In the genomic region with DNA sequence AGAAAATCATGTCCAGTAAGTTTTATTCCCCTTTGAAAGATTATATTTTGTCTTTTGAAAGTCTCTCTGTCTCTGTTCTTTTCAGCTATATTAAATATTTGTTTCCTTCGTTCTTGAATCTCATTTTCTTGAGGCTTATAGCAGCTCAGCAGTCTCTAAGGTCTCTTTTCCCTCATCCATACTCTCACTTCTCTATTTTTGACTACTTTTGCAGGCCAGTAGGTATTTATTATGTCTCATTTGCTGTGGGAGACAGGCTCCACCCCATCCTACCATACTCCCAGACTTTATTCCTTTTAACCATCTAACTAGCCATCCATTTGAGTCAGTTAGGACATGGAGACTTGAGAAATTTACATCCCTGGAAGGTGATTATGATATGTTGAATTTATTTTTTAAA, we compare ENCODE assay signal across 15 cellular contexts.
DNase-seq lines count a peak whose midpoint lies in the region; ATAC-seq and TF ChIP-seq lines count a peak whose summit lies in the region.
"Had no signal": no experiment of that assay in that cellular context is flagged by ENCODE, and none has a peak within 500 bp of the region (broad histone marks: within the 10 kb centered on the region; RNA-seq: fewer than 3 reads in every experiment).

No MANE protein-coding gene starts in this region.

- in situ Hi-C loops in IMR-90 (cut with MboI; ENCODE audit: low sequenced_read_pairs): no loop called here

- no peaks in the 10 kb centered on the region for H3K36me3 Mint-ChIP-seq in activated B cell treated with CpG ODN at 0.5 μM for 24 hours (ENCODE audit: low read depth)
- no peaks in the 10 kb centered on the region for H3K36me3 Mint-ChIP-seq in activated naive CD4-positive, alpha-beta T cell treated with anti-CD3 and anti-CD28 coated beads for 36 hours (ENCODE audit: low read depth)
- H3K36me3 Mint-ChIP-seq: CD4-positive, alpha-beta memory T cell had no signal

- WGBS in IMR-90 (ENCODE audit: extremely low coverage in 2 of 2, insufficient read length in 1 of 2), 2 experiments: no CpG with 5 or more reads among the region's 1 CpG

- H3K23ac ChIP-seq in IMR-90 (ENCODE audit: low read depth, low read length): peak overlapping the region; percentile 99; the same call in 1 of the 2 replicates

- peak overlapping the region; percentile 77 to 96; a peak in 3 of 4 replicates for H4K8ac ChIP-seq in IMR-90 (ENCODE audit: low read depth in 2 of 2, low read length in 2 of 2)

- H4K20me1 ChIP-seq in IMR-90 (ENCODE audit: insufficient read depth, low read length): no peaks in the 10 kb centered on the region

- DNase-seq in IMR-90 (no peak), activated B cell treated with CpG ODN at 0.5 μM for 24 hours (no peak), lower lobe of right lung (no peak), NCI-H146 (lab: John Stamatoyannopoulos, UW) (no peak), foreskin melanocyte (no peak), Ammon's horn (ENCODE audit: low spot score) (no peak)
- DNase-seq in activated naive CD4-positive, alpha-beta T cell treated with anti-CD3 and anti-CD28 coated beads for 36 hours: no peak
- DNase-seq: activated CD4-positive, alpha-beta memory T cell treated with anti-CD3 and anti-CD28 coated beads for 36 hours; activated naive CD4-positive, alpha-beta T cell treated with Interleukin-2 at 50 U/mL for 16 hours; CD4-positive, alpha-beta memory T cell; glutamatergic neuron; NCI-H1092 treated with DMSO at 0.1 percent for 48 hours; NCI-H510A treated with DMSO at 0.1 percent for 48 hours; retina had no signal

- H2AK5ac ChIP-seq in IMR-90 (ENCODE audit: low read depth, low read length): peak overlapping the region; percentile 82; the same call in 1 of the 2 replicates

- H3K18ac ChIP-seq in IMR-90 (ENCODE audit: low read depth, low read length): peak overlapping the region; percentile 94

- ATAC-seq in IMR-90 (ENCODE audit: low read depth): no peak
- no peak for ATAC-seq in activated B cell treated with CpG ODN at 0.5 μM for 24 hours (ENCODE audit: low read depth)
- no peak for ATAC-seq in lower lobe of right lung

- peak overlapping the region; percentile 90 for H3K27ac ChIP-seq in IMR-90 (ENCODE audit: insufficient read depth, low read length)
- H3K27ac ChIP-seq in lower lobe of right lung: peak overlapping the region; percentile 82
- H3K27ac ChIP-seq in subcutaneous abdominal adipose tissue (ENCODE audit: low read depth, low read length): peak overlapping the region; percentile 94

- peak overlapping the region; percentile 100 for H2BK20ac ChIP-seq in IMR-90 (ENCODE audit: low read depth, low read length)

- peak overlapping the region; percentile 98 for H2BK120ac ChIP-seq in IMR-90 (ENCODE audit: low read depth, low read length)

- no peak overlapping the region for H3K4me2 ChIP-seq in IMR-90 (ENCODE audit: low read depth, low read length)

- no TSS peak for BruUV-seq in IMR-90 (replicated peaks; lab: Mats Ljungman, UMichigan)

- H3K4me1 ChIP-seq in IMR-90 (ENCODE audit: control insufficient read depth, insufficient read depth, low read length) (peaks cover 30% of the 10 kb centered on the region), lower lobe of right lung (peaks cover 55% of the 10 kb centered on the region), subcutaneous abdominal adipose tissue (ENCODE audit: control insufficient read depth in 5 of 5, insufficient read depth in 5 of 5, low read length in 5 of 5) (peaks cover 14 to 70% (median 53%) of the 10 kb centered on the region in 5 donors)

- TF ChIP-seq POLR2A in IMR-90 (IDR thresholded peaks at IDR 0.05; ENCODE audit: low read depth, low read length): no peak

- peaks cover 1% of the 10 kb centered on the region; the same call in 1 of the 2 replicates for H3K27me3 ChIP-seq in IMR-90 (ENCODE audit: control insufficient read depth, insufficient read depth, low read length)
- H3K27me3 ChIP-seq in lower lobe of right lung (ENCODE audit: low read depth): no peaks in the 10 kb centered on the region
- H3K27me3 ChIP-seq in subcutaneous abdominal adipose tissue (ENCODE audit: control insufficient read depth in 5 of 5, insufficient read depth in 4 of 5, low read length in 5 of 5): no peaks in the 10 kb centered on the region

- no peak overlapping the region for H2AK9ac ChIP-seq in IMR-90 (replicated peaks; ENCODE audit: low read depth, low read length, poor library complexity)

- H3K36me3 ChIP-seq in IMR-90 (ENCODE audit: control insufficient read depth, insufficient read depth, low read length) (no peaks in the 10 kb centered on the region), lower lobe of right lung (no peaks in the 10 kb centered on the region), subcutaneous abdominal adipose tissue (ENCODE audit: control insufficient read depth in 5 of 5, insufficient read depth in 5 of 5, low read length in 5 of 5) (no peaks in the 10 kb centered on the region)

- H3K4me1 Mint-ChIP-seq in activated B cell treated with CpG ODN at 0.5 μM for 24 hours: peaks cover 87% of the 10 kb centered on the region
- H3K4me1 Mint-ChIP-seq in activated naive CD4-positive, alpha-beta T cell treated with anti-CD3 and anti-CD28 coated beads for 36 hours (ENCODE audit: low read depth): peaks cover 10% of the 10 kb centered on the region

- dilution Hi-C loops in IMR-90 (cut with HindIII; ENCODE audit: low sequenced_read_pairs, unreplicated experiment): no loop called here

- H3K27me3 Mint-ChIP-seq in activated B cell treated with CpG ODN at 0.5 μM for 24 hours: no peaks in the 10 kb centered on the region
- no peaks in the 10 kb centered on the region for H3K27me3 Mint-ChIP-seq in activated naive CD4-positive, alpha-beta T cell treated with anti-CD3 and anti-CD28 coated beads for 36 hours (ENCODE audit: low read depth)
- H3K27me3 Mint-ChIP-seq: activated CD4-positive, alpha-beta memory T cell treated with anti-CD3 and anti-CD28 coated beads for 36 hours; CD4-positive, alpha-beta memory T cell had no signal

- CTCF ChIA-PET in IMR-90 (lab: Yijun Ruan, JAX) (interaction anchor here (0.6 to 1.9 kb wide), 2 partner anchors 148 to 211 kb away, joined by 3 to 7 read pairs; no protein-coding TSS in a partner anchor), activated B cell treated with CpG ODN at 0.5 μM for 24 hours (lab: Charles Lee) (interaction anchor here (2.8 kb wide), 1 partner anchor 26 kb away, joined by 12 read pairs; no protein-coding TSS in a partner anchor)
- CTCF ChIA-PET in activated naive CD4-positive, alpha-beta T cell treated with anti-CD3 and anti-CD28 coated beads for 36 hours (lab: Charles Lee): interaction anchor here (1.1 kb wide), 1 partner anchor 183 kb away, joined by 3 read pairs; no protein-coding TSS in a partner anchor

- H3K9ac ChIP-seq in IMR-90 (ENCODE audit: low read depth, low read length) (peak overlapping the region; percentile 35; the same call in 1 of the 2 replicates), subcutaneous abdominal adipose tissue (ENCODE audit: low read length in 5 of 5) (peak overlapping the region in 4 of 5 donors; percentile 2 to 94 (median 52))

- no peak overlapping the region for H2AFZ ChIP-seq in IMR-90 (replicated peaks; ENCODE audit: low read length, poor library complexity)

- H3K79me1 ChIP-seq in IMR-90 (ENCODE audit: low read depth in 1 of 2, low read length in 2 of 2): peaks cover 0 to 6% of the 10 kb centered on the region in 2 experiments; a peak in 3 of 4 replicates

- H3K9me3 Mint-ChIP-seq in activated B cell treated with CpG ODN at 0.5 μM for 24 hours: peaks cover 2% of the 10 kb centered on the region
- no peaks in the 10 kb centered on the region for H3K9me3 Mint-ChIP-seq in activated naive CD4-positive, alpha-beta T cell treated with anti-CD3 and anti-CD28 coated beads for 36 hours
- H3K9me3 Mint-ChIP-seq: activated CD4-positive, alpha-beta memory T cell treated with anti-CD3 and anti-CD28 coated beads for 36 hours; CD4-positive, alpha-beta memory T cell had no signal

- H3K14ac ChIP-seq in IMR-90 (replicated peaks; ENCODE audit: low read depth, low read length): peak overlapping the region; percentile 77; the same call in 1 of the 2 replicates

- TF ChIP-seq RAD21 in IMR-90 (IDR thresholded peaks at IDR 0.05; ENCODE audit: low read length): no peak

- no peak overlapping the region for H3K4me3 ChIP-seq in IMR-90 (ENCODE audit: insufficient read depth, low read depth, low read length)
- H3K4me3 ChIP-seq in lower lobe of right lung: no peak overlapping the region
- no peak overlapping the region for H3K4me3 ChIP-seq in subcutaneous abdominal adipose tissue (ENCODE audit: low read depth in 1 of 5, low read length in 5 of 5)

- peak overlapping the region; percentile 87 for H3K56ac ChIP-seq in IMR-90 (ENCODE audit: extremely low read depth, insufficient read depth, low read length)

- H3K4ac ChIP-seq in IMR-90 (ENCODE audit: low read depth, low read length): peak overlapping the region; percentile 97; the same call in 1 of the 2 replicates

- H3K9me1 ChIP-seq in IMR-90 (ENCODE audit: insufficient read depth, low read length): peaks cover 8% of the 10 kb centered on the region

- no peak for TF ChIP-seq CTCF in IMR-90 (conservative IDR thresholded peaks at IDR 0.05; ENCODE audit: low read depth, low read length)
- TF ChIP-seq CTCF in activated B cell treated with CpG ODN at 0.5 μM for 24 hours (IDR thresholded peaks at IDR 0.05): no peak
- no peak for TF ChIP-seq CTCF in lower lobe of right lung (IDR thresholded peaks at IDR 0.05)

- H3K27ac Mint-ChIP-seq in activated B cell treated with CpG ODN at 0.5 μM for 24 hours: peak overlapping the region; percentile 97
- H3K27ac Mint-ChIP-seq in activated naive CD4-positive, alpha-beta T cell treated with anti-CD3 and anti-CD28 coated beads for 36 hours: no peak overlapping the region
- H3K27ac Mint-ChIP-seq: activated CD4-positive, alpha-beta memory T cell treated with anti-CD3 and anti-CD28 coated beads for 36 hours had no signal

- peak overlapping the region; percentile 95 for H4K91ac ChIP-seq in IMR-90 (ENCODE audit: insufficient read depth, low read depth, low read length)

- intact Hi-C loops in IMR-90 (cut with micrococcal nuclease): loop anchor here (5.0 kb wide), 1 partner anchor 91 kb away; no protein-coding TSS in a partner anchor
- intact Hi-C loops in activated B cell treated with CpG ODN at 0.5 μM for 24 hours (cut with micrococcal nuclease): loop anchor here (5.0 to 10.0 kb wide), 6 partner anchors 41 to 1682 kb away; partner anchors contain the start of genes CEP97, PCNP, SENP7 and TFG
- intact Hi-C loops in lower lobe of right lung (cut with DNase I): no loop called here
- intact Hi-C loops in activated naive CD4-positive, alpha-beta T cell treated with anti-CD3 and anti-CD28 coated beads for 36 hours (cut with micrococcal nuclease): no loop called here

- POLR2A ChIA-PET in IMR-90 (lab: Charles Lee; ENCODE audit: unreplicated experiment): interaction anchor here (1.6 kb wide), 1 partner anchor 168 kb away, joined by 4 read pairs; no protein-coding TSS in a partner anchor
- POLR2A ChIA-PET in activated B cell treated with CpG ODN at 0.5 μM for 24 hours (lab: Charles Lee): interaction anchor here (1.1 kb wide), 1 partner anchor 217 kb away, joined by 3 read pairs; the partner anchor contains the start of gene TBC1D23

- H3K4me3 Mint-ChIP-seq in activated B cell treated with CpG ODN at 0.5 μM for 24 hours: no peak overlapping the region
- no peak overlapping the region for H3K4me3 Mint-ChIP-seq in activated naive CD4-positive, alpha-beta T cell treated with anti-CD3 and anti-CD28 coated beads for 36 hours
- H3K4me3 Mint-ChIP-seq: activated CD4-positive, alpha-beta memory T cell treated with anti-CD3 and anti-CD28 coated beads for 36 hours; CD4-positive, alpha-beta memory T cell had no signal

- H2BK5ac ChIP-seq in IMR-90 (ENCODE audit: low read depth, low read length, poor library complexity, severe bottlenecking): peak overlapping the region; percentile 100

- H3K9me3 ChIP-seq in IMR-90 (ENCODE audit: control insufficient read depth, insufficient read depth, low read length): no peaks in the 10 kb centered on the region
- H3K9me3 ChIP-seq in lower lobe of right lung: no peaks in the 10 kb centered on the region
- no peaks in the 10 kb centered on the region for H3K9me3 ChIP-seq in subcutaneous abdominal adipose tissue (ENCODE audit: control insufficient read depth in 5 of 5, low read length in 5 of 5)

- peak overlapping the region; percentile 95 for H2BK15ac ChIP-seq in IMR-90 (ENCODE audit: low read depth, low read length)

- H4K5ac ChIP-seq in IMR-90 (ENCODE audit: low read depth, low read length): peak overlapping the region; percentile 86; the same call in 1 of the 2 replicates

Comparison
In these comparisons a context has a peak if more than half of its experiments do, and no peak if none do; other contexts are left out.
1. intact Hi-C loops: an anchor here in IMR-90 (5.0 kb wide) and activated B cell treated with CpG ODN at 0.5 μM for 24 hours (5.0 to 10.0 kb wide); none called in lower lobe of right lung and activated naive CD4-positive, alpha-beta T cell treated with anti-CD3 and anti-CD28 coated beads for 36 hours.